ENCODE assay signal across 1 cellular context in the genomic region with DNA sequence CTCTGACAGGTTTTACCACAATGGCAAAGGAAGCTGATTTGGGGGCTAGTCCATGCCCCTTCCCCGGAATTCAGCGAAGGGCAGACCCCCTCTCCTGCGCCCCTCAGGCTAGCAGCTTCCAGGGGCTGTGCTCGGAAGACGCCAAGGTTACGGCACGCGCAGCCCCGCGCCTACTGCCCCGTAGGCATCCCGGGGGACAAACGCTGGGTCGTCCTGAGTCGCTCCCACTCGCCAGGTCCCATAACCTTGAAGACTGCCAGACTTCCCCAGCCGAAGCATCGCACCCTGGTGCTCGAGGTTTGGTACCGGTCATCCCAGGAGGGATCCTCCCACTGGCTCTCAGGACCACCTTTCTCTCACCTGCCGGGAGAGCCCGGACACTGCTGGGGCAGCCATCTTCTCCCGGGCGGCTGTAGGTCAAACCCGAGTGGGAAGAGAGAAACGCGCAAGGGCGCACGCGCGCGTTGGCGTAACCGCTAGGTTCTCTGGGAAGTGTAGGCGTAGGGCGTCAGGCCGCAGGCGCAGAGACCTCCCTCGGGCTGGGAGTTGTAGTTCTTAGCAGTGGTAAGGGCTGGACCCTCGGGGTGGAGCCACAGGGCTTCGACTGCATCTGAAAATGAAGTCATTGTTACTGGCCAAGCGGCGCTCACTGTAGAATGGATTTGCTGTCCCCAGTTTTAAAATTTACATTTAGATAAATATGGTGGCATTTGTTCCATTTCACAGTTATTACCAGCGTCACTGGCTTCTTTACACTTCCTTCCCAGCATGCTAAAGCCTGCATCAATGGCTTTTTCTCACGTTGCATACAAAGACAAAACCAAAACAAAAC.
TF ChIP-seq lines count a peak whose summit lies in the region.

A gene with protein sequence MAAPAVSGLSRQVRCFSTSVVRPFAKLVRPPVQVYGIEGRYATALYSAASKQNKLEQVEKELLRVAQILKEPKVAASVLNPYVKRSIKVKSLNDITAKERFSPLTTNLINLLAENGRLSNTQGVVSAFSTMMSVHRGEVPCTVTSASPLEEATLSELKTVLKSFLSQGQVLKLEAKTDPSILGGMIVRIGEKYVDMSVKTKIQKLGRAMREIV (minus strand): TSS at position 437 of the 832 bp plus-strand sequence. CDS start 41 bp downstream, at position 396.

TF ChIP-seq in K562, 482 proteins besides CTCF, POLR2A, EP300 and RAD21 (continued from another document and continues in another):
- TF ChIP-seq, protein P1, sequence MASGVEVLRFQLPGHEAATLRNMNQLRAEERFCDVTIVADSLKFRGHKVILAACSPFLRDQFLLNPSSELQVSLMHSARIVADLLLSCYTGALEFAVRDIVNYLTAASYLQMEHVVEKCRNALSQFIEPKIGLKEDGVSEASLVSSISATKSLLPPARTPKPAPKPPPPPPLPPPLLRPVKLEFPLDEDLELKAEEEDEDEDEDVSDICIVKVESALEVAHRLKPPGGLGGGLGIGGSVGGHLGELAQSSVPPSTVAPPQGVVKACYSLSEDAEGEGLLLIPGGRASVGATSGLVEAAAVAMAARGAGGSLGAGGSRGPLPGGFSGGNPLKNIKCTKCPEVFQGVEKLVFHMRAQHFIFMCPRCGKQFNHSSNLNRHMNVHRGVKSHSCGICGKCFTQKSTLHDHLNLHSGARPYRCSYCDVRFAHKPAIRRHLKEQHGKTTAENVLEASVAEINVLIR (CRISPR knock-in tag; IDR thresholded peaks at IDR 0.05): peak; percentile 37; the same call in 1 of the 2 replicates
- TF ChIP-seq, protein P2, sequence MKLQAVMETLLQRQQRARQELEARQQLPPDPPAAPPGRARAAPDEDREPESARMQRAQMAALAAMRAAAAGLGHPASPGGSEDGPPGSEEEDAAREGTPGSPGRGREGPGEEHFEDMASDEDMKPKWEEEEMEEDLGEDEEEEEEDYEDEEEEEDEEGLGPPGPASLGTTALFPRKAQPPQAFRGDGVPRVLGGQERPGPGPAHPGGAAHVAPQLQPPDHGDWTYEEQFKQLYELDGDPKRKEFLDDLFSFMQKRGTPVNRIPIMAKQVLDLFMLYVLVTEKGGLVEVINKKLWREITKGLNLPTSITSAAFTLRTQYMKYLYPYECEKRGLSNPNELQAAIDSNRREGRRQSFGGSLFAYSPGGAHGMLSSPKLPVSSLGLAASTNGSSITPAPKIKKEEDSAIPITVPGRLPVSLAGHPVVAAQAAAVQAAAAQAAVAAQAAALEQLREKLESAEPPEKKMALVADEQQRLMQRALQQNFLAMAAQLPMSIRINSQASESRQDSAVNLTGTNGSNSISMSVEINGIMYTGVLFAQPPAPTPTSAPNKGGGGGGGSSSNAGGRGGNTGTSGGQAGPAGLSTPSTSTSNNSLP (IDR thresholded peaks at IDR 0.05; ENCODE audit: borderline replicate concordance, low read depth, low read length): no peak
- peak; percentile 74; the same call in 1 of the 2 replicates for TF ChIP-seq SREBF1 (IDR thresholded peaks at IDR 0.05; ENCODE audit: borderline replicate concordance, low read depth, low read length)
- TF ChIP-seq, protein P3, sequence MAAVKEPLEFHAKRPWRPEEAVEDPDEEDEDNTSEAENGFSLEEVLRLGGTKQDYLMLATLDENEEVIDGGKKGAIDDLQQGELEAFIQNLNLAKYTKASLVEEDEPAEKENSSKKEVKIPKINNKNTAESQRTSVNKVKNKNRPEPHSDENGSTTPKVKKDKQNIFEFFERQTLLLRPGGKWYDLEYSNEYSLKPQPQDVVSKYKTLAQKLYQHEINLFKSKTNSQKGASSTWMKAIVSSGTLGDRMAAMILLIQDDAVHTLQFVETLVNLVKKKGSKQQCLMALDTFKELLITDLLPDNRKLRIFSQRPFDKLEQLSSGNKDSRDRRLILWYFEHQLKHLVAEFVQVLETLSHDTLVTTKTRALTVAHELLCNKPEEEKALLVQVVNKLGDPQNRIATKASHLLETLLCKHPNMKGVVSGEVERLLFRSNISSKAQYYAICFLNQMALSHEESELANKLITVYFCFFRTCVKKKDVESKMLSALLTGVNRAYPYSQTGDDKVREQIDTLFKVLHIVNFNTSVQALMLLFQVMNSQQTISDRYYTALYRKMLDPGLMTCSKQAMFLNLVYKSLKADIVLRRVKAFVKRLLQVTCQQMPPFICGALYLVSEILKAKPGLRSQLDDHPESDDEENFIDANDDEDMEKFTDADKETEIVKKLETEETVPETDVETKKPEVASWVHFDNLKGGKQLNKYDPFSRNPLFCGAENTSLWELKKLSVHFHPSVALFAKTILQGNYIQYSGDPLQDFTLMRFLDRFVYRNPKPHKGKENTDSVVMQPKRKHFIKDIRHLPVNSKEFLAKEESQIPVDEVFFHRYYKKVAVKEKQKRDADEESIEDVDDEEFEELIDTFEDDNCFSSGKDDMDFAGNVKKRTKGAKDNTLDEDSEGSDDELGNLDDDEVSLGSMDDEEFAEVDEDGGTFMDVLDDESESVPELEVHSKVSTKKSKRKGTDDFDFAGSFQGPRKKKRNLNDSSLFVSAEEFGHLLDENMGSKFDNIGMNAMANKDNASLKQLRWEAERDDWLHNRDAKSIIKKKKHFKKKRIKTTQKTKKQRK (IDR thresholded peaks at IDR 0.05; ENCODE audit: borderline replicate concordance, low read depth, low read length): no peak
- no peak for TF ChIP-seq STAT5B (CRISPR knock-in tag; IDR thresholded peaks at IDR 0.05)
- peak; percentile 79 for TF ChIP-seq SP1 (CRISPR knock-in tag; IDR thresholded peaks at IDR 0.05)
- TF ChIP-seq FUS (optimal IDR thresholded peaks at IDR 0.05; ENCODE audit: low read depth, low read length): no peak
- TF ChIP-seq HNRNPH1 (optimal IDR thresholded peaks at IDR 0.05; ENCODE audit: low read depth, low read length): no peak
- TF ChIP-seq PHB (CRISPR knock-in tag; IDR thresholded peaks at IDR 0.05): no peak
- TF ChIP-seq ZNF668 (CRISPR knock-in tag; IDR thresholded peaks at IDR 0.05): no peak
- TF ChIP-seq ZNF282 (CRISPR knock-in tag; IDR thresholded peaks at IDR 0.05): no peak
- TF ChIP-seq SAFB (IDR thresholded peaks at IDR 0.05; ENCODE audit: borderline replicate concordance, low read depth, low read length): peak; percentile 78; the same call in 1 of the 2 replicates
- no peak for TF ChIP-seq MCM7 (IDR thresholded peaks at IDR 0.05)
- TF ChIP-seq SOX6 (IDR thresholded peaks at IDR 0.05): no peak
- TF ChIP-seq, protein P4, sequence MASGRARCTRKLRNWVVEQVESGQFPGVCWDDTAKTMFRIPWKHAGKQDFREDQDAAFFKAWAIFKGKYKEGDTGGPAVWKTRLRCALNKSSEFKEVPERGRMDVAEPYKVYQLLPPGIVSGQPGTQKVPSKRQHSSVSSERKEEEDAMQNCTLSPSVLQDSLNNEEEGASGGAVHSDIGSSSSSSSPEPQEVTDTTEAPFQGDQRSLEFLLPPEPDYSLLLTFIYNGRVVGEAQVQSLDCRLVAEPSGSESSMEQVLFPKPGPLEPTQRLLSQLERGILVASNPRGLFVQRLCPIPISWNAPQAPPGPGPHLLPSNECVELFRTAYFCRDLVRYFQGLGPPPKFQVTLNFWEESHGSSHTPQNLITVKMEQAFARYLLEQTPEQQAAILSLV (tag; IDR thresholded peaks at IDR 0.05): 0 out of 2 replicates have a peak, but pooled peaks have one; percentile 8
- TF ChIP-seq PHF8 (IDR thresholded peaks at IDR 0.05; ENCODE audit: borderline replicate concordance, low read length): peak; percentile 96
- TF ChIP-seq ZNF431 (CRISPR knock-in tag; IDR thresholded peaks at IDR 0.05): peak; percentile 56; the same call in 1 of the 2 replicates
- TF ChIP-seq, protein P5, sequence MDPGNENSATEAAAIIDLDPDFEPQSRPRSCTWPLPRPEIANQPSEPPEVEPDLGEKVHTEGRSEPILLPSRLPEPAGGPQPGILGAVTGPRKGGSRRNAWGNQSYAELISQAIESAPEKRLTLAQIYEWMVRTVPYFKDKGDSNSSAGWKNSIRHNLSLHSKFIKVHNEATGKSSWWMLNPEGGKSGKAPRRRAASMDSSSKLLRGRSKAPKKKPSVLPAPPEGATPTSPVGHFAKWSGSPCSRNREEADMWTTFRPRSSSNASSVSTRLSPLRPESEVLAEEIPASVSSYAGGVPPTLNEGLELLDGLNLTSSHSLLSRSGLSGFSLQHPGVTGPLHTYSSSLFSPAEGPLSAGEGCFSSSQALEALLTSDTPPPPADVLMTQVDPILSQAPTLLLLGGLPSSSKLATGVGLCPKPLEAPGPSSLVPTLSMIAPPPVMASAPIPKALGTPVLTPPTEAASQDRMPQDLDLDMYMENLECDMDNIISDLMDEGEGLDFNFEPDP (CRISPR knock-in tag; IDR thresholded peaks at IDR 0.05): 0 out of 2 replicates have a peak, but pooled peaks have one; percentile 43
- TF ChIP-seq POU5F1 (IDR thresholded peaks at IDR 0.05; ENCODE audit: borderline replicate concordance, low read depth, low read length, partially characterized antibody): peak; percentile 89
- TF ChIP-seq SMAD4 (CRISPR knock-in tag; conservative IDR thresholded peaks at IDR 0.05): no peak; the same call in 1 of the 2 replicates
- TF ChIP-seq, protein P6, sequence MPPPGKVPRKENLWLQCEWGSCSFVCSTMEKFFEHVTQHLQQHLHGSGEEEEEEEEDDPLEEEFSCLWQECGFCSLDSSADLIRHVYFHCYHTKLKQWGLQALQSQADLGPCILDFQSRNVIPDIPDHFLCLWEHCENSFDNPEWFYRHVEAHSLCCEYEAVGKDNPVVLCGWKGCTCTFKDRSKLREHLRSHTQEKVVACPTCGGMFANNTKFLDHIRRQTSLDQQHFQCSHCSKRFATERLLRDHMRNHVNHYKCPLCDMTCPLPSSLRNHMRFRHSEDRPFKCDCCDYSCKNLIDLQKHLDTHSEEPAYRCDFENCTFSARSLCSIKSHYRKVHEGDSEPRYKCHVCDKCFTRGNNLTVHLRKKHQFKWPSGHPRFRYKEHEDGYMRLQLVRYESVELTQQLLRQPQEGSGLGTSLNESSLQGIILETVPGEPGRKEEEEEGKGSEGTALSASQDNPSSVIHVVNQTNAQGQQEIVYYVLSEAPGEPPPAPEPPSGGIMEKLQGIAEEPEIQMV (tag; conservative IDR thresholded peaks at IDR 0.05; ENCODE audit: low read depth): no peak
- TF ChIP-seq HDAC8 (tag; IDR thresholded peaks at IDR 0.05): no peak
- 0 out of 2 replicates have a peak, but pooled peaks have one; percentile 68 for TF ChIP-seq GATAD2A (IDR thresholded peaks at IDR 0.05)
- TF ChIP-seq DIDO1 (tag; IDR thresholded peaks at IDR 0.05; ENCODE audit: low read depth): 0 out of 2 replicates have a peak, but pooled peaks have one; percentile 39
- TF ChIP-seq, protein P7, sequence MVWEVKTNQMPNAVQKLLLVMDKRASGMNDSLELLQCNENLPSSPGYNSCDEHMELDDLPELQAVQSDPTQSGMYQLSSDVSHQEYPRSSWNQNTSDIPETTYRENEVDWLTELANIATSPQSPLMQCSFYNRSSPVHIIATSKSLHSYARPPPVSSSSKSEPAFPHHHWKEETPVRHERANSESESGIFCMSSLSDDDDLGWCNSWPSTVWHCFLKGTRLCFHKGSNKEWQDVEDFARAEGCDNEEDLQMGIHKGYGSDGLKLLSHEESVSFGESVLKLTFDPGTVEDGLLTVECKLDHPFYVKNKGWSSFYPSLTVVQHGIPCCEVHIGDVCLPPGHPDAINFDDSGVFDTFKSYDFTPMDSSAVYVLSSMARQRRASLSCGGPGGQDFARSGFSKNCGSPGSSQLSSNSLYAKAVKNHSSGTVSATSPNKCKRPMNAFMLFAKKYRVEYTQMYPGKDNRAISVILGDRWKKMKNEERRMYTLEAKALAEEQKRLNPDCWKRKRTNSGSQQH (CRISPR knock-in tag; IDR thresholded peaks at IDR 0.05): peak; percentile 68; the same call in 1 of the 2 replicates
- TF ChIP-seq NR3C1 (CRISPR knock-in tag; IDR thresholded peaks at IDR 0.05): no peak
- TF ChIP-seq, protein P8, sequence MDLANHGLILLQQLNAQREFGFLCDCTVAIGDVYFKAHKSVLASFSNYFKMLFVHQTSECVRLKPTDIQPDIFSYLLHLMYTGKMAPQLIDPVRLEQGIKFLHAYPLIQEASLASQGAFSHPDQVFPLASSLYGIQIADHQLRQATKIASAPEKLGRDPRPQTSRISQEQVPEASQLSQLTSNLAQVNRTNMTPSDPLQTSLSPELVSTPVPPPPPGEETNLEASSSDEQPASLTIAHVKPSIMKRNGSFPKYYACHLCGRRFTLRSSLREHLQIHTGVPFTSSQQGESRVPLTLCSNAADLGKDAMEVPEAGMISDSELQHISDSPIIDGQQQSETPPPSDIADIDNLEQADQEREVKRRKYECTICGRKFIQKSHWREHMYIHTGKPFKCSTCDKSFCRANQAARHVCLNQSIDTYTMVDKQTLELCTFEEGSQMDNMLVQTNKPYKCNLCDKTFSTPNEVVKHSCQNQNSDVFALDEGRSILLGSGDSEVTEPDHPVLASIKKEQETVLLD (IDR thresholded peaks at IDR 0.05): peak; percentile 99
- TF ChIP-seq ZNF696 (CRISPR knock-in tag; conservative IDR thresholded peaks at IDR 0.05): no peak
- TF ChIP-seq ZNF584 (CRISPR knock-in tag; IDR thresholded peaks at IDR 0.05; ENCODE audit: low read depth): peak; percentile 69; the same call in 1 of the 2 replicates
- TF ChIP-seq, protein P9, sequence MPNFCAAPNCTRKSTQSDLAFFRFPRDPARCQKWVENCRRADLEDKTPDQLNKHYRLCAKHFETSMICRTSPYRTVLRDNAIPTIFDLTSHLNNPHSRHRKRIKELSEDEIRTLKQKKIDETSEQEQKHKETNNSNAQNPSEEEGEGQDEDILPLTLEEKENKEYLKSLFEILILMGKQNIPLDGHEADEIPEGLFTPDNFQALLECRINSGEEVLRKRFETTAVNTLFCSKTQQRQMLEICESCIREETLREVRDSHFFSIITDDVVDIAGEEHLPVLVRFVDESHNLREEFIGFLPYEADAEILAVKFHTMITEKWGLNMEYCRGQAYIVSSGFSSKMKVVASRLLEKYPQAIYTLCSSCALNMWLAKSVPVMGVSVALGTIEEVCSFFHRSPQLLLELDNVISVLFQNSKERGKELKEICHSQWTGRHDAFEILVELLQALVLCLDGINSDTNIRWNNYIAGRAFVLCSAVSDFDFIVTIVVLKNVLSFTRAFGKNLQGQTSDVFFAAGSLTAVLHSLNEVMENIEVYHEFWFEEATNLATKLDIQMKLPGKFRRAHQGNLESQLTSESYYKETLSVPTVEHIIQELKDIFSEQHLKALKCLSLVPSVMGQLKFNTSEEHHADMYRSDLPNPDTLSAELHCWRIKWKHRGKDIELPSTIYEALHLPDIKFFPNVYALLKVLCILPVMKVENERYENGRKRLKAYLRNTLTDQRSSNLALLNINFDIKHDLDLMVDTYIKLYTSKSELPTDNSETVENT (CRISPR knock-in tag; IDR thresholded peaks at IDR 0.05): peak; percentile 93
- no peak for TF ChIP-seq HLTF (IDR thresholded peaks at IDR 0.05)
- peak; percentile 46 for TF ChIP-seq HNRNPLL (IDR thresholded peaks at IDR 0.05; ENCODE audit: low read depth, low read length, poor library complexity, severe bottlenecking)
- TF ChIP-seq, protein P10, sequence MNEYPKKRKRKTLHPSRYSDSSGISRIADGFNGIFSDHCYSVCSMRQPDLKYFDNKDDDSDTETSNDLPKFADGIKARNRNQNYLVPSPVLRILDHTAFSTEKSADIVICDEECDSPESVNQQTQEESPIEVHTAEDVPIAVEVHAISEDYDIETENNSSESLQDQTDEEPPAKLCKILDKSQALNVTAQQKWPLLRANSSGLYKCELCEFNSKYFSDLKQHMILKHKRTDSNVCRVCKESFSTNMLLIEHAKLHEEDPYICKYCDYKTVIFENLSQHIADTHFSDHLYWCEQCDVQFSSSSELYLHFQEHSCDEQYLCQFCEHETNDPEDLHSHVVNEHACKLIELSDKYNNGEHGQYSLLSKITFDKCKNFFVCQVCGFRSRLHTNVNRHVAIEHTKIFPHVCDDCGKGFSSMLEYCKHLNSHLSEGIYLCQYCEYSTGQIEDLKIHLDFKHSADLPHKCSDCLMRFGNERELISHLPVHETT (CRISPR knock-in tag; conservative IDR thresholded peaks at IDR 0.05 in 1 of 2, IDR thresholded peaks at IDR 0.05 in 1 of 2): 0 out of 4 replicates have a peak, but pooled peaks of 1 of the 2 experiments have one; percentile 38
- TF ChIP-seq, protein P11, sequence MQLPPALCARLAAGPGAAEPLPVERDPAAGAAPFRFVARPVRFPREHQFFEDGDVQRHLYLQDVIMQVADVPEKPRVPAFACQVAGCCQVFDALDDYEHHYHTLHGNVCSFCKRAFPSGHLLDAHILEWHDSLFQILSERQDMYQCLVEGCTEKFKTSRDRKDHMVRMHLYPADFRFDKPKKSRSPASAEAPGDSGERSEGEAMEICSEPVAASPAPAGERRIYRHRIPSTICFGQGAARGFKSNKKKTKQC (CRISPR knock-in tag; IDR thresholded peaks at IDR 0.05): peak; percentile 89; the same call in 1 of the 2 replicates
- TF ChIP-seq DPF2 (IDR thresholded peaks at IDR 0.05): peak; percentile 27; the same call in 1 of the 2 replicates
